Comparison of ENCODE assay signal across 22 cellular contexts in the genomic region with DNA sequence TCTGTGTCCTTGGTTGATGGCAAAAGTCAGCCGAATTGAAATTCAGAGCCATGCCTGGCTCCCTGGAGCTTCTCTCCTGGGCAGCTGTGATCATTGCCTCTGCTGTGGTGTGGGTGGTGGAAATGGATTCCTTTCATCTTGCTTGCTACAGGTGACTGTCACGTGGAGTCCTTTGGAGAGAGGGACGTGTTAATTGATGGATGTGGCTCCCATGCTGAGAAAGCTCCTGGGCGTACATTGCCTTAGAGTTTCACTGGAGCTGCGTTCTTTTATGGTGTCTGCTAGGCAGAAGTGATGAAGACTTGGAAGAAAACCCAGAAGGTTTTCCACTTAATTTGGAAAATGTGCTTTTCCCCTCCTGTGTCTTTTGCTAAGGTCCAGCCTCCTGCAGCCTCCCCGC. TPM values are rescaled to one million over a fixed set of nuclear protein-coding genes. Genes with fewer than 3 reads are reported as not detected.
DNase-seq lines count a peak whose midpoint lies in the region; ATAC-seq, FAIRE-seq and TF ChIP-seq lines count a peak whose summit lies in the region.
"Had no signal": no experiment of that assay in that cellular context is flagged by ENCODE, and none has a peak within 500 bp of the region (broad histone marks: within the 10 kb centered on the region; RNA-seq: fewer than 3 reads in every experiment).

No MANE protein-coding gene starts in this region.

- H3K4me1 Mint-ChIP-seq in WTC11: no peaks in the 10 kb centered on the region

- TF ChIP-seq CTCF in HepG2 (CRISPR knock-in tag; IDR thresholded peaks at IDR 0.05) (no peak), right lobe of liver (IDR thresholded peaks at IDR 0.05) (no peak), WTC11 (IDR thresholded peaks at IDR 0.05) (no peak)

- no peak overlapping the region for H3K4me2 ChIP-seq in HepG2 (ENCODE audit: low read depth, low read length)

- H3K9me3 Mint-ChIP-seq in WTC11: peaks cover 4% of the 10 kb centered on the region; the same call in 1 of the 2 replicates

- H3K27me3 Mint-ChIP-seq in WTC11 (ENCODE audit: low read depth): no peaks in the 10 kb centered on the region

- H3K36me3 ChIP-seq in HepG2 (replicated peaks in 1 of 2; ENCODE audit: control insufficient read depth in 1 of 2, insufficient read depth in 2 of 2, low read length in 2 of 2) (peaks cover 36 to 72% of the 10 kb centered on the region in 2 experiments; a peak in 4 of 5 replicates), right lobe of liver (peaks cover 0 to 49% (median 28%) of the 10 kb centered on the region in 4 donors)

- no peaks in the 10 kb centered on the region; the same call in 1 of the 2 replicates for H3K4me1 ChIP-seq in HepG2 (ENCODE audit: insufficient read depth, low read length)
- H3K4me1 ChIP-seq in right lobe of liver: peaks cover 0 to 7% (median under 1%) of the 10 kb centered on the region in 4 donors

- ATAC-seq in HepG2 (no peak), right lobe of liver (no peak), WTC11 (no peak), GM19455 (IDR thresholded peaks at IDR 0.05; ENCODE audit: unreplicated experiment) (no peak)

- H3K79me2 ChIP-seq in HepG2 (ENCODE audit: insufficient read depth, low read length): peaks cover 4% of the 10 kb centered on the region

- no peak for TF ChIP-seq RAD21 in HepG2 (CRISPR knock-in tag; IDR thresholded peaks at IDR 0.05)

- no peak overlapping the region for H3K27ac ChIP-seq in HepG2 (ENCODE audit: extremely low read length, insufficient read depth, low read length)
- H3K27ac ChIP-seq in right lobe of liver: no peak overlapping the region
- H3K27ac ChIP-seq: GM23248, HL-60, RWPE1 had no signal

- H3K9ac ChIP-seq in HepG2 (ENCODE audit: insufficient read depth, low read depth, low read length): no peak overlapping the region
- H3K9ac ChIP-seq: GM23248 had no signal

- TF ChIP-seq POLR2A in HepG2 (IDR thresholded peaks at IDR 0.05; ENCODE audit: insufficient read depth in 1 of 2, low read depth in 2 of 2, low read length in 2 of 2): no peak
- no peak for TF ChIP-seq POLR2A in right lobe of liver (IDR thresholded peaks at IDR 0.05)

- H4K20me1 ChIP-seq in HepG2 (ENCODE audit: insufficient read depth, low read length): peaks cover 14% of the 10 kb centered on the region; the same call in 1 of the 2 replicates

- TF ChIP-seq EP300 in HepG2 (IDR thresholded peaks at IDR 0.05; ENCODE audit: low read depth in 2 of 2, low read length in 2 of 2) (no peak), HepG2 (CRISPR knock-in tag; IDR thresholded peaks at IDR 0.05; ENCODE audit: borderline replicate concordance) (no peak)

- BruUV-seq in HepG2 (replicated peaks; lab: Mats Ljungman, UMichigan): no TSS peak

- intact Hi-C loops in HepG2 (cut with micrococcal nuclease; ENCODE audit: unreplicated experiment): no loop called here
- intact Hi-C loops in right lobe of liver (cut with DNase I): no loop called here

- no peaks in the 10 kb centered on the region for H3K9me3 ChIP-seq in HepG2 (ENCODE audit: low read length)
- no peaks in the 10 kb centered on the region for H3K9me3 ChIP-seq in right lobe of liver

- H3K27ac Mint-ChIP-seq in WTC11: peak overlapping the region; percentile 61

- no peak for FAIRE-seq in HepG2 (lab: Jason Lieb, UNC)
- FAIRE-seq: GM18507 had no signal

- CTCF ChIA-PET in HepG2 (lab: Yijun Ruan, JAX; ENCODE audit: low intra/inter-chr PET ratio, low total read pairs) (no interaction called here), WTC11 (lab: Charles Lee) (no interaction called here)

- DNase-seq in HepG2 (ENCODE audit: low spot score): no peak
- DNase-seq in right lobe of liver: no peak
- DNase-seq in NCI-H146 (lab: John Stamatoyannopoulos, UW): peak; percentile 80
- DNase-seq in WTC11 (ENCODE audit: low spot score): no peak
- DNase-seq in activated CD4-positive, alpha-beta T cell treated with anti-CD3 and anti-CD28 coated beads for 4 hours: no peak
- no peak for DNase-seq in medulla oblongata (ENCODE audit: extremely low spot score)
- DNase-seq in central memory CD4-positive, alpha-beta T cell: no peak
- DNase-seq: DMS153, DND-41, GM23248, HCEC 1CT, NCI-H1092, NCI-H1436 treated with DMSO at 0.1 percent for 48 hours, NCI-H2029, NCI-H2227 treated with DMSO at 0.1 percent for 48 hours, NCI-H510A treated with DMSO at 0.1 percent for 48 hours, NCI-H748 treated with DMSO at 0.1 percent for 48 hours, SHP77 treated with DMSO at 0.1 percent for 48 hours had no signal

- in situ Hi-C loops in HepG2 (cut with HindIII; ENCODE audit: extremely low pct_ligation_motif_present, low pct_unique_long_range_greater_than_20kb): no loop called here

- no peaks in the 10 kb centered on the region for H3K27me3 ChIP-seq in HepG2 (ENCODE audit: control insufficient read depth in 1 of 2, insufficient read depth in 2 of 2, low read length in 2 of 2)
- H3K27me3 ChIP-seq in right lobe of liver: no peaks in the 10 kb centered on the region

- H3K4me3 ChIP-seq in HepG2 (replicated peaks in 1 of 3; ENCODE audit: insufficient read depth in 1 of 3, low read depth in 2 of 3, low read length in 3 of 3) (no peak overlapping the region), right lobe of liver (no peak overlapping the region)
- H3K4me3 ChIP-seq: GM23248 had no signal

- POLR2A ChIA-PET in HepG2 (lab: Yijun Ruan, JAX): no interaction called here
- POLR2A ChIA-PET in WTC11 (lab: Charles Lee): no interaction called here

- 97% methylated on average over 6 of the region's 6 CpGs for WGBS in HepG2 (ENCODE audit: low lambda C conversion rate)
- 83% methylated on average over 4 of the region's 6 CpGs for WGBS in right lobe of liver (ENCODE audit: insufficient coverage, low coverage, low lambda C conversion rate, missing lambda C conversion rate)

- H3K4me3 Mint-ChIP-seq in WTC11: no peak overlapping the region

- H2AFZ ChIP-seq in HepG2 (ENCODE audit: low read length): no peak overlapping the region
- H2AFZ ChIP-seq: GM23248 had no signal

- peaks cover 43% of the 10 kb centered on the region for H3K36me3 Mint-ChIP-seq in WTC11

TF ChIP-seq in HepG2, 621 proteins besides CTCF, POLR2A, EP300 and RAD21:
- TF ChIP-seq ZNF124 (CRISPR knock-in tag; IDR thresholded peaks at IDR 0.05): no peak
- peak; percentile 43 for TF ChIP-seq RBM22 (optimal IDR thresholded peaks at IDR 0.05; ENCODE audit: low read length)
- no peak for TF ChIP-seq HIC2 (CRISPR knock-in tag; IDR thresholded peaks at IDR 0.05; ENCODE audit: low read depth)

TF ChIP-seq in WTC11, 78 proteins besides CTCF, POLR2A, EP300 and RAD21:
- TF ChIP-seq CDX4 (CRISPR knock-in tag; IDR thresholded peaks at IDR 0.05; ENCODE audit: borderline replicate concordance): no peak
- no peak for TF ChIP-seq RORB (CRISPR knock-in tag; IDR thresholded peaks at IDR 0.05)
TF ChIP-seq in WTC11: peak in this region for 0.

RNA-seq across cellular contexts. Expression of gene PPP6R3, which starts 41.9 kb away (rescaled TPM):
- 83.4 and 116 TPM in 2 replicates for total RNA-seq in HepG2 (2016; rRNA removed; fragmentation: Illumina TruSeq; extraction: Trizol)
- total RNA-seq in HepG2 (2016; cell fraction: cytosol; rRNA removed; fragmentation: Illumina TruSeq; extraction: Trizol; ENCODE audit: low read depth): 49.8 and 56.0 TPM in 2 replicates
- total RNA-seq in HepG2 (2016; cell fraction: insoluble cytoplasmic fraction; rRNA removed; fragmentation: Illumina TruSeq; extraction: Trizol): 85.1 and 111 TPM in 2 replicates
- total RNA-seq in HepG2 (2016; cell fraction: membrane; rRNA removed; fragmentation: Illumina TruSeq; extraction: Trizol): 37.5 and 46.3 TPM in 2 replicates
- total RNA-seq in HepG2 (2016; cell fraction: nucleus; rRNA removed; fragmentation: Illumina TruSeq; extraction: Trizol): 111 and 115 TPM in 2 replicates
- 30.9 and 41.2 TPM in 2 replicates for polyA plus RNA-seq in HepG2 (2011; rRNA removed)
- 18.1 and 20.9 TPM in 2 replicates for polyA plus RNA-seq in HepG2 (2011; cell fraction: cytosol; rRNA removed)
- 63.6 and 74.5 TPM in 2 replicates for polyA plus RNA-seq in HepG2 (2011; cell fraction: nucleus; rRNA removed)
- polyA plus RNA-seq in HepG2 (2012): 32.1 and 33.2 TPM in 2 replicates
- polyA plus RNA-seq in HepG2 (2016; cell fraction: cytosol; fragmentation: Illumina TruSeq; extraction: Trizol; ENCODE audit: low read depth): 1.3 and 1.9 TPM in 2 replicates
- polyA plus RNA-seq in HepG2 (2016; cell fraction: insoluble cytoplasmic fraction; fragmentation: Illumina TruSeq; extraction: Trizol; ENCODE audit: low read depth): 58.4 and 61.6 TPM in 2 replicates
- polyA plus RNA-seq in HepG2 (2016; cell fraction: membrane; fragmentation: Illumina TruSeq; extraction: Trizol; ENCODE audit: low read depth): 5.5 and 6.1 TPM in 2 replicates
- polyA plus RNA-seq in HepG2 (2016; cell fraction: nucleus; fragmentation: Illumina TruSeq; extraction: Trizol; ENCODE audit: insufficient read depth, low read depth): 79.2 and 84.2 TPM in 2 replicates
- 80.8 and 126 TPM in 2 replicates for polyA minus RNA-seq in HepG2 (2011; rRNA and poly(A)+ RNA removed; ENCODE audit: low replicate concordance)
- 50.9 and 56.9 TPM in 2 replicates for polyA minus RNA-seq in HepG2 (2011; cell fraction: cytosol; rRNA and poly(A)+ RNA removed)
- polyA minus RNA-seq in HepG2 (2011; cell fraction: nucleus; rRNA and poly(A)+ RNA removed): 188 and 194 TPM in 2 replicates
- 10 to 100 TPM; 35.8 to 48.3 (median 39.2) TPM for total RNA-seq in right lobe of liver
- 124 to 138 TPM (median 132 TPM) in 3 replicates for total RNA-seq in WTC11 (2021)
